ENCODE assay signal across 1 cellular context in the genomic region with DNA sequence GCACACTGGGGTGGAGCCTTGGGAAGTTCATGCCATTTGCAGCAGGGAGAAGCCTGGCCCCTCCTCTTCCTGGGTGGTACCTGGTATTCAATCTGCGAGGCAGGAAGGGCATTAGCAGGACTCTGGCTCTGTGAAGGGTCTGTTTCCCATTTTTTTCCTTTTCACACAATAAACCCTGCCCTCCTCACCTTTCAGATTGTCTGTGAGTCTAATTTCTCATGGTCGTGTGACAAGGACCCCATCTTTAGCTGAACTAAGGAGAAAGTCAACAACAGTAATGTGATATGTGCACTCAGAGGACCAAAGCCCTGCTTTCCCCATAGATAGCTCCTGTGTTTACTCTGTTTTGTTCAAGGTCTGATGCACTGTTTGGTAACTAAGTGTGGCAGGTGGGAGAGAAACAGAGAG.
TF ChIP-seq lines count a peak whose summit lies in the region.

No MANE protein-coding gene starts in this region.

TF ChIP-seq in HepG2, 621 proteins besides CTCF, POLR2A, EP300 and RAD21 (continued from another document and continues in another):
- TF ChIP-seq, protein P1, sequence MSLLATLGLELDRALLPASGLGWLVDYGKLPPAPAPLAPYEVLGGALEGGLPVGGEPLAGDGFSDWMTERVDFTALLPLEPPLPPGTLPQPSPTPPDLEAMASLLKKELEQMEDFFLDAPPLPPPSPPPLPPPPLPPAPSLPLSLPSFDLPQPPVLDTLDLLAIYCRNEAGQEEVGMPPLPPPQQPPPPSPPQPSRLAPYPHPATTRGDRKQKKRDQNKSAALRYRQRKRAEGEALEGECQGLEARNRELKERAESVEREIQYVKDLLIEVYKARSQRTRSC (CRISPR knock-in tag; IDR thresholded peaks at IDR 0.05; ENCODE audit: low read depth) = no peak
- TF ChIP-seq NR2F2 (IDR thresholded peaks at IDR 0.05; ENCODE audit: borderline replicate concordance, low read depth) (peak; percentile 71), TAF1 (CRISPR knock-in tag; IDR thresholded peaks at IDR 0.05) (no peak), ZNF609 (CRISPR knock-in tag; IDR thresholded peaks at IDR 0.05; ENCODE audit: borderline replicate concordance) (peak; percentile 69; the same call in 1 of the 2 replicates), HNRNPLL (IDR thresholded peaks at IDR 0.05; ENCODE audit: low read depth, low read length, poor library complexity, severe bottlenecking) (no peak), KLF9 (CRISPR knock-in tag; IDR thresholded peaks at IDR 0.05; ENCODE audit: low read depth) (no peak), IKZF4 (CRISPR knock-in tag; IDR thresholded peaks at IDR 0.05; ENCODE audit: borderline replicate concordance, low read depth, not compliant biosample characterization) (no peak), ZNF629 (CRISPR knock-in tag; conservative IDR thresholded peaks at IDR 0.05) (no peak), ZNF441 (CRISPR knock-in tag; IDR thresholded peaks at IDR 0.05; ENCODE audit: borderline replicate concordance) (no peak), ZNF879 (CRISPR knock-in tag; IDR thresholded peaks at IDR 0.05) (no peak), ZBTB4 (CRISPR knock-in tag; IDR thresholded peaks at IDR 0.05; ENCODE audit: borderline replicate concordance) (no peak), SP2 (CRISPR knock-in tag; IDR thresholded peaks at IDR 0.05) (no peak), MIER3 (CRISPR knock-in tag; IDR thresholded peaks at IDR 0.05; ENCODE audit: borderline replicate concordance) (peak; percentile 57; the same call in 1 of the 2 replicates), SMC3 (IDR thresholded peaks at IDR 0.05; ENCODE audit: low read length) (0 out of 2 replicates have a peak, but pooled peaks have one; percentile 23), MLX (CRISPR knock-in tag; IDR thresholded peaks at IDR 0.05) (0 out of 2 replicates have a peak, but pooled peaks have one; percentile 30), ZMAT3 (CRISPR knock-in tag; conservative IDR thresholded peaks at IDR 0.05) (no peak), SMAD3 (CRISPR knock-in tag; IDR thresholded peaks at IDR 0.05) (no peak), ZNF335 (CRISPR knock-in tag; IDR thresholded peaks at IDR 0.05) (no peak)
- TF ChIP-seq, protein P2, sequence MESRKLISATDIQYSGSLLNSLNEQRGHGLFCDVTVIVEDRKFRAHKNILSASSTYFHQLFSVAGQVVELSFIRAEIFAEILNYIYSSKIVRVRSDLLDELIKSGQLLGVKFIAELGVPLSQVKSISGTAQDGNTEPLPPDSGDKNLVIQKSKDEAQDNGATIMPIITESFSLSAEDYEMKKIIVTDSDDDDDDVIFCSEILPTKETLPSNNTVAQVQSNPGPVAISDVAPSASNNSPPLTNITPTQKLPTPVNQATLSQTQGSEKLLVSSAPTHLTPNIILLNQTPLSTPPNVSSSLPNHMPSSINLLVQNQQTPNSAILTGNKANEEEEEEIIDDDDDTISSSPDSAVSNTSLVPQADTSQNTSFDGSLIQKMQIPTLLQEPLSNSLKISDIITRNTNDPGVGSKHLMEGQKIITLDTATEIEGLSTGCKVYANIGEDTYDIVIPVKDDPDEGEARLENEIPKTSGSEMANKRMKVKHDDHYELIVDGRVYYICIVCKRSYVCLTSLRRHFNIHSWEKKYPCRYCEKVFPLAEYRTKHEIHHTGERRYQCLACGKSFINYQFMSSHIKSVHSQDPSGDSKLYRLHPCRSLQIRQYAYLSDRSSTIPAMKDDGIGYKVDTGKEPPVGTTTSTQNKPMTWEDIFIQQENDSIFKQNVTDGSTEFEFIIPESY (CRISPR knock-in tag; IDR thresholded peaks at IDR 0.05) = no peak
- TF ChIP-seq, protein P3, sequence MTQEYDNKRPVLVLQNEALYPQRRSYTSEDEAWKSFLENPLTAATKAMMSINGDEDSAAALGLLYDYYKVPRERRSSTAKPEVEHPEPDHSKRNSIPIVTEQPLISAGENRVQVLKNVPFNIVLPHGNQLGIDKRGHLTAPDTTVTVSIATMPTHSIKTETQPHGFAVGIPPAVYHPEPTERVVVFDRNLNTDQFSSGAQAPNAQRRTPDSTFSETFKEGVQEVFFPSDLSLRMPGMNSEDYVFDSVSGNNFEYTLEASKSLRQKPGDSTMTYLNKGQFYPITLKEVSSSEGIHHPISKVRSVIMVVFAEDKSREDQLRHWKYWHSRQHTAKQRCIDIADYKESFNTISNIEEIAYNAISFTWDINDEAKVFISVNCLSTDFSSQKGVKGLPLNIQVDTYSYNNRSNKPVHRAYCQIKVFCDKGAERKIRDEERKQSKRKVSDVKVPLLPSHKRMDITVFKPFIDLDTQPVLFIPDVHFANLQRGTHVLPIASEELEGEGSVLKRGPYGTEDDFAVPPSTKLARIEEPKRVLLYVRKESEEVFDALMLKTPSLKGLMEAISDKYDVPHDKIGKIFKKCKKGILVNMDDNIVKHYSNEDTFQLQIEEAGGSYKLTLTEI (CRISPR knock-in tag; conservative IDR thresholded peaks at IDR 0.05) = no peak
- TF ChIP-seq, protein P4, sequence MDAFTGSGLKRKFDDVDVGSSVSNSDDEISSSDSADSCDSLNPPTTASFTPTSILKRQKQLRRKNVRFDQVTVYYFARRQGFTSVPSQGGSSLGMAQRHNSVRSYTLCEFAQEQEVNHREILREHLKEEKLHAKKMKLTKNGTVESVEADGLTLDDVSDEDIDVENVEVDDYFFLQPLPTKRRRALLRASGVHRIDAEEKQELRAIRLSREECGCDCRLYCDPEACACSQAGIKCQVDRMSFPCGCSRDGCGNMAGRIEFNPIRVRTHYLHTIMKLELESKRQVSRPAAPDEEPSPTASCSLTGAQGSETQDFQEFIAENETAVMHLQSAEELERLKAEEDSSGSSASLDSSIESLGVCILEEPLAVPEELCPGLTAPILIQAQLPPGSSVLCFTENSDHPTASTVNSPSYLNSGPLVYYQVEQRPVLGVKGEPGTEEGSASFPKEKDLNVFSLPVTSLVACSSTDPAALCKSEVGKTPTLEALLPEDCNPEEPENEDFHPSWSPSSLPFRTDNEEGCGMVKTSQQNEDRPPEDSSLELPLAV (CRISPR knock-in tag; conservative IDR thresholded peaks at IDR 0.05; ENCODE audit: low read depth) = no peak
- TF ChIP-seq, protein P5, sequence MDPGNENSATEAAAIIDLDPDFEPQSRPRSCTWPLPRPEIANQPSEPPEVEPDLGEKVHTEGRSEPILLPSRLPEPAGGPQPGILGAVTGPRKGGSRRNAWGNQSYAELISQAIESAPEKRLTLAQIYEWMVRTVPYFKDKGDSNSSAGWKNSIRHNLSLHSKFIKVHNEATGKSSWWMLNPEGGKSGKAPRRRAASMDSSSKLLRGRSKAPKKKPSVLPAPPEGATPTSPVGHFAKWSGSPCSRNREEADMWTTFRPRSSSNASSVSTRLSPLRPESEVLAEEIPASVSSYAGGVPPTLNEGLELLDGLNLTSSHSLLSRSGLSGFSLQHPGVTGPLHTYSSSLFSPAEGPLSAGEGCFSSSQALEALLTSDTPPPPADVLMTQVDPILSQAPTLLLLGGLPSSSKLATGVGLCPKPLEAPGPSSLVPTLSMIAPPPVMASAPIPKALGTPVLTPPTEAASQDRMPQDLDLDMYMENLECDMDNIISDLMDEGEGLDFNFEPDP (CRISPR knock-in tag; conservative IDR thresholded peaks at IDR 0.05) = no peak
- TF ChIP-seq, protein P6, sequence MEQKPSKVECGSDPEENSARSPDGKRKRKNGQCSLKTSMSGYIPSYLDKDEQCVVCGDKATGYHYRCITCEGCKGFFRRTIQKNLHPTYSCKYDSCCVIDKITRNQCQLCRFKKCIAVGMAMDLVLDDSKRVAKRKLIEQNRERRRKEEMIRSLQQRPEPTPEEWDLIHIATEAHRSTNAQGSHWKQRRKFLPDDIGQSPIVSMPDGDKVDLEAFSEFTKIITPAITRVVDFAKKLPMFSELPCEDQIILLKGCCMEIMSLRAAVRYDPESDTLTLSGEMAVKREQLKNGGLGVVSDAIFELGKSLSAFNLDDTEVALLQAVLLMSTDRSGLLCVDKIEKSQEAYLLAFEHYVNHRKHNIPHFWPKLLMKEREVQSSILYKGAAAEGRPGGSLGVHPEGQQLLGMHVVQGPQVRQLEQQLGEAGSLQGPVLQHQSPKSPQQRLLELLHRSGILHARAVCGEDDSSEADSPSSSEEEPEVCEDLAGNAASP (CRISPR knock-in tag; IDR thresholded peaks at IDR 0.05; ENCODE audit: borderline replicate concordance) = 0 out of 2 replicates have a peak, but pooled peaks have one; percentile 39
- TF ChIP-seq, protein P7, sequence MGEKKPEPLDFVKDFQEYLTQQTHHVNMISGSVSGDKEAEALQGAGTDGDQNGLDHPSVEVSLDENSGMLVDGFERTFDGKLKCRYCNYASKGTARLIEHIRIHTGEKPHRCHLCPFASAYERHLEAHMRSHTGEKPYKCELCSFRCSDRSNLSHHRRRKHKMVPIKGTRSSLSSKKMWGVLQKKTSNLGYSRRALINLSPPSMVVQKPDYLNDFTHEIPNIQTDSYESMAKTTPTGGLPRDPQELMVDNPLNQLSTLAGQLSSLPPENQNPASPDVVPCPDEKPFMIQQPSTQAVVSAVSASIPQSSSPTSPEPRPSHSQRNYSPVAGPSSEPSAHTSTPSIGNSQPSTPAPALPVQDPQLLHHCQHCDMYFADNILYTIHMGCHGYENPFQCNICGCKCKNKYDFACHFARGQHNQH (CRISPR knock-in tag; IDR thresholded peaks at IDR 0.05) = peak; percentile 59; the same call in 1 of the 2 replicates
- TF ChIP-seq, protein P8, sequence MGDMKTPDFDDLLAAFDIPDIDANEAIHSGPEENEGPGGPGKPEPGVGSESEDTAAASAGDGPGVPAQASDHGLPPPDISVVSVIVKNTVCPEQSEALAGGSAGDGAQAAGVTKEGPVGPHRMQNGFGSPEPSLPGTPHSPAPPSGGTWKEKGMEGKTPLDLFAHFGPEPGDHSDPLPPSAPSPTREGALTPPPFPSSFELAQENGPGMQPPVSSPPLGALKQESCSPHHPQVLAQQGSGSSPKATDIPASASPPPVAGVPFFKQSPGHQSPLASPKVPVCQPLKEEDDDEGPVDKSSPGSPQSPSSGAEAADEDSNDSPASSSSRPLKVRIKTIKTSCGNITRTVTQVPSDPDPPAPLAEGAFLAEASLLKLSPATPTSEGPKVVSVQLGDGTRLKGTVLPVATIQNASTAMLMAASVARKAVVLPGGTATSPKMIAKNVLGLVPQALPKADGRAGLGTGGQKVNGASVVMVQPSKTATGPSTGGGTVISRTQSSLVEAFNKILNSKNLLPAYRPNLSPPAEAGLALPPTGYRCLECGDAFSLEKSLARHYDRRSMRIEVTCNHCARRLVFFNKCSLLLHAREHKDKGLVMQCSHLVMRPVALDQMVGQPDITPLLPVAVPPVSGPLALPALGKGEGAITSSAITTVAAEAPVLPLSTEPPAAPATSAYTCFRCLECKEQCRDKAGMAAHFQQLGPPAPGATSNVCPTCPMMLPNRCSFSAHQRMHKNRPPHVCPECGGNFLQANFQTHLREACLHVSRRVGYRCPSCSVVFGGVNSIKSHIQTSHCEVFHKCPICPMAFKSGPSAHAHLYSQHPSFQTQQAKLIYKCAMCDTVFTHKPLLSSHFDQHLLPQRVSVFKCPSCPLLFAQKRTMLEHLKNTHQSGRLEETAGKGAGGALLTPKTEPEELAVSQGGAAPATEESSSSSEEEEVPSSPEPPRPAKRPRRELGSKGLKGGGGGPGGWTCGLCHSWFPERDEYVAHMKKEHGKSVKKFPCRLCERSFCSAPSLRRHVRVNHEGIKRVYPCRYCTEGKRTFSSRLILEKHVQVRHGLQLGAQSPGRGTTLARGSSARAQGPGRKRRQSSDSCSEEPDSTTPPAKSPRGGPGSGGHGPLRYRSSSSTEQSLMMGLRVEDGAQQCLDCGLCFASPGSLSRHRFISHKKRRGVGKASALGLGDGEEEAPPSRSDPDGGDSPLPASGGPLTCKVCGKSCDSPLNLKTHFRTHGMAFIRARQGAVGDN (CRISPR knock-in tag; IDR thresholded peaks at IDR 0.05) = no peak
